In the genomic region with DNA sequence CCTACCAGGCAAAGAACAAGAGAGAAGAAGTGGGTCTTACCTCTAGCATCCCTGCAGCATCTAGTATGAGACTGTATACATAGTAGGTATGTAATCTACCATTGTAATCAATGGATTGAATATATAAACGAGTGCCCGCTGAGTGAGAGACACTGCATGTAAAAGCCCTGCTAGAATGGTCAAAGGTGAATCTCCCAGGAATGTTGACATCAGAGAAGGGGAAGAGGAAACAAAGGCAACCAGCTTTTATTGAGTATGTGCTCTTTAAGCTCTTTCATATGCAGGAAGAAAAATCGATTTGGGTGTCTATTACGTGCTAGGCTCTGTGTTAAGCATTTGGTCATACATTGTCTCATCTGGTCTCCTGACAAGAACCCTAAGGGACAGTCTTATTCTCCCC, we compare ENCODE assay signal across 1 cellular context.
TF ChIP-seq lines count a peak whose summit lies in the region.

No MANE protein-coding gene starts in this region.

TF ChIP-seq in HepG2, 621 proteins besides CTCF, POLR2A, EP300 and RAD21 (continued from another document):
- TF ChIP-seq POGK (CRISPR knock-in tag; conservative IDR thresholded peaks at IDR 0.05) (no peak), ZNF160 (CRISPR knock-in tag; IDR thresholded peaks at IDR 0.05) (no peak), NFIB (CRISPR knock-in tag; IDR thresholded peaks at IDR 0.05; ENCODE audit: borderline replicate concordance) (no peak), ZKSCAN1 (IDR thresholded peaks at IDR 0.05; ENCODE audit: low read length) (no peak)
